ENCODE assay signal across 8 cellular contexts in the genomic region with DNA sequence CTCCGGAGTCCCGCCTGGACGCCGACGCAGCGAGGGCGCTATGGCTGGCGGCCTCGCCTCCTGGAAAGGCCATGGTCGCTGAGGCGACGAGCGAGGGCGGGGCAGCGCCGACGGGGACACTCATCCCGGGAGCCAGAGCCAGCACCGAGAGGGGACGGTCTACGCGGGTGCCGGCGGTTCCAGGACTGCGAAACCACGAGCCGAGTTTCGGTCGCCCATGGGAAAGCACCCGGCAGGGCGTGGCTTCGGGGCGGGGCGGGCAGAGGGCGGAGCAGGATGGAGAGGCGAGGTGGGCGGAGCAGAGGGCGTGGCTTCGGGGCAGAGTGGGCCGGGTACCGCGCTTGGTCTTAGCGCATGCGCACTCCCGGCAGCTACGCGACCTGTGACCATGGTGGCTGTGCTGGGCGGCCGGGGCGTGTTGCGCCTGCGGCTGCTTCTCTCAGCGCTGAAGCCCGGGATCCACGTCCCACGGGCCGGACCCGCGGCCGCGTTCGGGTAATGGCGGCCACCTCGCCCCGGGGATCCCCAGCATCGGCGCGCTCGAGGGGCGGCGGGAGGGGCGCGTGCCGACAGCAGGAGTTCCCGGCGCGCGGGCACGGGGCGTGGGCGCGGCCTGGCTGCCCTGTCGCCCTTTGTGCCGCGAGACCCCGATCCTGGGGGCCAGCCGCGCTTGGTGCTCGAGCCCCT. TPM values are rescaled to one million over a fixed set of nuclear protein-coding genes. Genes with fewer than 3 reads are reported as not detected.
DNase-seq lines count a peak whose midpoint lies in the region; ATAC-seq and TF ChIP-seq lines count a peak whose summit lies in the region.

A gene (plus strand): TSS at position 359 of the 687 bp plus-strand sequence. CDS start 30 bp downstream, at position 389.

- H2AFZ ChIP-seq in KMS-11 (ENCODE audit: low read depth) = peak within 1 kb of the TSS; percentile 61

- H3K36me3 ChIP-seq in KMS-11 (ENCODE audit: insufficient read depth) (no peaks in the 10 kb centered on the region), Panc1 (ENCODE audit: control insufficient read depth, insufficient read depth, low read length) (peaks cover 4% of the 10 kb centered on the region; the same call in 1 of the 2 replicates), esophagus squamous epithelium (peaks cover 0 to 25% (median 4%) of the 10 kb centered on the region in 3 donors)

- POLR2A ChIA-PET in Panc1 (lab: Charles Lee) = no interaction called here

- intact Hi-C loops in Panc1 (cut with micrococcal nuclease; ENCODE audit: unreplicated experiment) (no loop called here), esophagus squamous epithelium (cut with DNase I) (no loop called here)

- H3K4me3 ChIP-seq in KMS-11 (IDR thresholded peaks at IDR 0.05; ENCODE audit: insufficient read depth, low read depth, low read length) = peak within 1 kb of the TSS; percentile 44
- peak within 1 kb of the TSS; percentile 72 to 96 for H3K4me3 ChIP-seq in Panc1 (ENCODE audit: low read depth in 2 of 2, low read length in 2 of 2)
- peak within 1 kb of the TSS; percentile 78 to 100 (median 84) for H3K4me3 ChIP-seq in esophagus squamous epithelium

- CTCF ChIA-PET in Panc1 (lab: Charles Lee) = no interaction called here

- 0% methylated on average over 1 to 11 of the region's 89 CpGs for WGBS in esophagus squamous epithelium, 2 donors

- peak within 1 kb of the TSS; percentile 90 for H3K4me2 ChIP-seq in KMS-11

- BruUV-seq in Panc1 (replicated peaks; lab: Mats Ljungman, UMichigan) = no TSS peak

- H3K27me3 ChIP-seq in KMS-11 (ENCODE audit: insufficient read depth, low read depth) = no peaks in the 10 kb centered on the region
- no peaks in the 10 kb centered on the region for H3K27me3 ChIP-seq in Panc1 (ENCODE audit: control insufficient read depth, insufficient read depth, low read length)
- H3K27me3 ChIP-seq in esophagus squamous epithelium = no peaks in the 10 kb centered on the region

- no peaks in the 10 kb centered on the region for H3K79me2 ChIP-seq in KMS-11 (ENCODE audit: insufficient read depth, low read depth)

- peaks cover 26% of the 10 kb centered on the region for H3K4me1 ChIP-seq in KMS-11 (ENCODE audit: low read depth, poor library complexity, severe bottlenecking)
- peaks cover 4% of the 10 kb centered on the region; the same call in 1 of the 2 replicates for H3K4me1 ChIP-seq in Panc1 (ENCODE audit: control insufficient read depth, insufficient read depth, low read length)
- H3K4me1 ChIP-seq in esophagus squamous epithelium = peaks cover 16 to 32% (median 16%) of the 10 kb centered on the region in 3 donors

- TF ChIP-seq CTCF in KMS-11 (conservative IDR thresholded peaks at IDR 0.05; ENCODE audit: low read depth, low read length) (no peak), Panc1 (IDR thresholded peaks at IDR 0.05) (no peak), esophagus squamous epithelium (IDR thresholded peaks at IDR 0.05) (no peak)

- H3K9me3 ChIP-seq in Panc1 (ENCODE audit: control insufficient read depth, insufficient read depth, low read depth, low read length) (no peaks in the 10 kb centered on the region), esophagus squamous epithelium (no peaks in the 10 kb centered on the region)

- ATAC-seq in GM21786 (IDR thresholded peaks at IDR 0.05; ENCODE audit: unreplicated experiment) (peak; percentile 81), Panc1 (peak; percentile 97)

- DNase-seq in DMS79 treated with DMSO at 0.1 percent for 48 hours (lab: John Stamatoyannopoulos, UW) = peak; percentile 71
- DNase-seq in Panc1 (ENCODE audit: low read depth, low spot score) = peak; percentile 56
- peak; percentile 99 for DNase-seq in activated T-helper 1 cell treated with Interleukin-2 at 50 U/mL for 16 hours (ENCODE audit: low read depth)
- DNase-seq in esophagus squamous epithelium (lab: John Stamatoyannopoulos, UW) = peak; percentile 75
- peak; percentile 95 for DNase-seq in myocyte (ENCODE audit: low read depth)
- DNase-seq in stimulated activated CD8-positive, alpha-beta memory T cell treated with anti-CD3 and anti-CD28 coated beads, Interleukin-7, amount 100 ng/mL, for 4 hours (ENCODE audit: low read depth in 2 of 2) = peak; percentile 97 to 98

- H3K9ac ChIP-seq in KMS-11 = peak within 1 kb of the TSS; percentile 59

- in situ Hi-C loops in Panc1 (cut with HindIII; ENCODE audit: low pct_unique_long_range_greater_than_20kb, low sequenced_read_pairs) = no loop called here

- H3K27ac ChIP-seq in KMS-11 (peak within 1 kb of the TSS; percentile 26), Panc1 (ENCODE audit: low read length) (peak within 1 kb of the TSS; percentile 88), esophagus squamous epithelium (peak within 1 kb of the TSS; percentile 96 to 99 (median 98))

- TF ChIP-seq POLR2A in esophagus squamous epithelium (IDR thresholded peaks at IDR 0.05) = peak in 3 of 4 donors; percentile 82 to 92 (median 84)

- no peaks in the 10 kb centered on the region for H4K20me1 ChIP-seq in KMS-11 (ENCODE audit: insufficient read depth)

RNA-seq across cellular contexts. Expression of the gene that starts here (rescaled TPM):
- total RNA-seq in Panc1 (2021; ENCODE audit: unreplicated experiment) (36.3 TPM), esophagus squamous epithelium (10 to 100 TPM; 10.1 to 26.0 (median 11.8) TPM), myocyte (28.7 and 32.9 TPM in 2 replicates)
- polyA plus RNA-seq in Panc1 (2012; ENCODE audit: insufficient read length) = 42.5 TPM
- polyA plus RNA-seq in myocyte (2012) = 27.2 TPM

Comparison
In these comparisons a context has a peak if more than half of its experiments do, and no peak if none do; other contexts are left out.
1. Peak in every context shown above with its lines: DNase-seq, ATAC-seq, H3K4me3 ChIP-seq and H3K27ac ChIP-seq.
2. H3K27ac ChIP-seq: peak in every context shown above with its lines; median percentile 98 in esophagus squamous epithelium; 88 in Panc1; 26 in KMS-11.